9 cellular contexts compared by ENCODE assay signal in genomic region chr15:29364429-29365078, GRCh38.
DNase-seq lines count a peak whose midpoint lies in the region; ATAC-seq and TF ChIP-seq lines count a peak whose summit lies in the region.
"Had no signal": no experiment of that assay in that cellular context is flagged by ENCODE, and none has a peak within 500 bp of the region (broad histone marks: within the 10 kb centered on the region; RNA-seq: fewer than 3 reads in every experiment).

No MANE protein-coding gene starts in this region.

- no peak overlapping the region for H3K27ac ChIP-seq in OCI-LY3 (ENCODE audit: low read length)

- no peaks in the 10 kb centered on the region for H3K79me2 ChIP-seq in OCI-LY3 (ENCODE audit: low read length)

- H3K9me3 ChIP-seq in OCI-LY3 (ENCODE audit: insufficient read depth, low read length), result 0 out of 2 replicates have a peak, but pooled peaks cover 2% of the 10 kb centered on the region

- DNase-seq in DMS53 (lab: John Stamatoyannopoulos, UW), result peak; percentile 43
- no peak for DNase-seq in DMS53 treated with DMSO at 0.1 percent for 48 hours (lab: John Stamatoyannopoulos, UW; ENCODE audit: unreplicated experiment)
- peak; percentile 57 for DNase-seq in fibroblast of mammary gland (ENCODE audit: low read depth)
- DNase-seq in skeletal muscle cell (ENCODE audit: low read depth), result peak; percentile 18
- DNase-seq in stimulated activated naive CD8-positive, alpha-beta T cell treated with anti-CD3 and anti-CD28 coated beads, Interleukin-15, amount 100 ng/mL, for 72 hours, result no peak
- no peak for DNase-seq in activated T-cell treated with anti-CD3 and anti-CD28 coated beads for 4 hours
- DNase-seq: stimulated activated CD4-positive, alpha-beta T cell treated with anti-CD3 and anti-CD28 coated beads, Interleukin-4, amount 100 ng/mL, for 24 hours had no signal

- H4K20me1 ChIP-seq in OCI-LY3 (ENCODE audit: insufficient read depth, low read length), result no peaks in the 10 kb centered on the region

- no peaks in the 10 kb centered on the region for H3K4me1 Mint-ChIP-seq in stimulated activated naive CD8-positive, alpha-beta T cell treated with anti-CD3 and anti-CD28 coated beads, Interleukin-15, amount 100 ng/mL, for 72 hours

- peaks cover 20% of the 10 kb centered on the region for H3K27me3 Mint-ChIP-seq in stimulated activated naive CD8-positive, alpha-beta T cell treated with anti-CD3 and anti-CD28 coated beads, Interleukin-15, amount 100 ng/mL, for 72 hours

- TF ChIP-seq CTCF in OCI-LY3 (IDR thresholded peaks at IDR 0.05; ENCODE audit: low read depth, low read length), result 0 out of 2 replicates have a peak, but pooled peaks have one; percentile 8
- no peak for TF ChIP-seq CTCF in fibroblast of mammary gland (conservative IDR thresholded peaks at IDR 0.05; ENCODE audit: control insufficient read depth, insufficient read depth, low read depth, low read length)

- peaks cover 13 to 16% of the 10 kb centered on the region in 2 donors for H3K9me3 Mint-ChIP-seq in stimulated activated naive CD8-positive, alpha-beta T cell treated with anti-CD3 and anti-CD28 coated beads, Interleukin-15, amount 100 ng/mL, for 72 hours

- H3K4me1 ChIP-seq in OCI-LY3 (ENCODE audit: low read length), result no peaks in the 10 kb centered on the region

- no peak overlapping the region for H3K4me3 Mint-ChIP-seq in stimulated activated naive CD8-positive, alpha-beta T cell treated with anti-CD3 and anti-CD28 coated beads, Interleukin-15, amount 100 ng/mL, for 72 hours

- H3K4me2 ChIP-seq in OCI-LY3 (ENCODE audit: low read length), result no peak overlapping the region

- no peak overlapping the region for H2AFZ ChIP-seq in OCI-LY3 (ENCODE audit: low read depth, low read length)

- H3K27ac Mint-ChIP-seq in stimulated activated naive CD8-positive, alpha-beta T cell treated with anti-CD3 and anti-CD28 coated beads, Interleukin-15, amount 100 ng/mL, for 72 hours, result no peak overlapping the region

- H3K9ac ChIP-seq in OCI-LY3 (ENCODE audit: low read length), result no peak overlapping the region

- H3K4me3 ChIP-seq in OCI-LY3 (ENCODE audit: low read length) (no peak overlapping the region), fibroblast of mammary gland (ENCODE audit: control insufficient read depth, low read depth, low read length) (no peak overlapping the region), skeletal muscle cell (ENCODE audit: low read depth, low read length) (no peak overlapping the region)

- ATAC-seq in GM18861 (IDR thresholded peaks at IDR 0.05; ENCODE audit: unreplicated experiment), result no peak
- ATAC-seq in stimulated activated naive CD8-positive, alpha-beta T cell treated with anti-CD3 and anti-CD28 coated beads, Interleukin-15, amount 100 ng/mL, for 72 hours, result no peak

- 0 out of 2 replicates have a peak, but pooled peaks cover 16% of the 10 kb centered on the region for H3K27me3 ChIP-seq in OCI-LY3 (ENCODE audit: low read depth, low read length)

- no peaks in the 10 kb centered on the region for H3K36me3 ChIP-seq in OCI-LY3 (replicated peaks; ENCODE audit: low read depth, low read length)

Comparison
In these comparisons a context has a peak if more than half of its experiments do, and no peak if none do; other contexts are left out.
1. DNase-seq: peak in DMS53 (single experiment), fibroblast of mammary gland (single experiment) and skeletal muscle cell (single experiment); none in DMS53 treated with DMSO at 0.1 percent for 48 hours (single experiment), stimulated activated naive CD8-positive, alpha-beta T cell treated with anti-CD3 and anti-CD28 coated beads, Interleukin-15, amount 100 ng/mL, for 72 hours (0 of 2) and activated T-cell treated with anti-CD3 and anti-CD28 coated beads for 4 hours (single experiment).